25 cellular contexts compared by ENCODE assay signal in genomic region chr2:23007836-23008235, GRCh38.
"Had no signal": no experiment of that assay in that cellular context is flagged by ENCODE, and none has a peak within 500 bp of the region (broad histone marks: within the 10 kb centered on the region; RNA-seq: fewer than 3 reads in every experiment).

No MANE protein-coding gene starts in this region.

- H3K27ac Mint-ChIP-seq: dendritic cell treated with granulocyte-macrophage colony-stimulating factor and Interleukin-4, amounts not matched to agents 40 ng/mL and 50 ng/mL, for 4 days; effector memory CD8-positive, alpha-beta T cell; endodermal cell; immature natural killer cell; memory B cell had no signal

- H3K36me3 ChIP-seq: colonic mucosa, gastroesophageal sphincter, heart left ventricle, left lung, lower lobe of right lung had no signal

- DNase-seq: colonic mucosa; cortex of kidney; effector CD8-positive, alpha-beta T cell; effector memory CD8-positive, alpha-beta T cell; endodermal cell; erythroblast; foreskin keratinocyte; heart left ventricle; hypothalamus; immature natural killer cell; islet precursor cell; kidney; kidney glomerular epithelial cell; left lung; left ventricle myocardium superior; lower lobe of right lung; mammary epithelial cell; mesendoderm; midbrain had no signal

- H3K4me3 ChIP-seq: colonic mucosa, gastroesophageal sphincter, heart left ventricle, hepatocyte, left lung, lower lobe of right lung had no signal

- H3K27ac ChIP-seq: colonic mucosa, epithelial cell of prostate, foreskin keratinocyte, gastroesophageal sphincter, heart left ventricle, hepatocyte, left lung, lower lobe of right lung had no signal

- H3K27me3 ChIP-seq: colonic mucosa, foreskin keratinocyte, gastroesophageal sphincter, heart left ventricle, hepatocyte, left lung had no signal

- ATAC-seq: effector memory CD8-positive, alpha-beta T cell; esophagus mucosa; foreskin keratinocyte; gastroesophageal sphincter; heart left ventricle; left lung; left ventricle myocardium superior; lower lobe of right lung had no signal

- H3K4me1 ChIP-seq: colonic mucosa, foreskin keratinocyte, left lung had no signal

- H3K36me3 Mint-ChIP-seq: immature natural killer cell, memory B cell had no signal

- H3K9me3 Mint-ChIP-seq: dendritic cell treated with granulocyte-macrophage colony-stimulating factor and Interleukin-4, amounts not matched to agents 40 ng/mL and 50 ng/mL, for 4 days; endodermal cell; memory B cell had no signal

- H3K27me3 Mint-ChIP-seq: dendritic cell treated with granulocyte-macrophage colony-stimulating factor and Interleukin-4, amounts not matched to agents 40 ng/mL and 50 ng/mL, for 4 days; effector memory CD8-positive, alpha-beta T cell; memory B cell had no signal

- H3K4me3 Mint-ChIP-seq: dendritic cell treated with granulocyte-macrophage colony-stimulating factor and Interleukin-4, amounts not matched to agents 40 ng/mL and 50 ng/mL, for 4 days; effector memory CD8-positive, alpha-beta T cell; endodermal cell; immature natural killer cell; memory B cell had no signal

- H3K4me1 Mint-ChIP-seq: immature natural killer cell, memory B cell had no signal

- H3K9me3 ChIP-seq: colonic mucosa, heart left ventricle, left lung, lower lobe of right lung had no signal
